In the genomic region with DNA sequence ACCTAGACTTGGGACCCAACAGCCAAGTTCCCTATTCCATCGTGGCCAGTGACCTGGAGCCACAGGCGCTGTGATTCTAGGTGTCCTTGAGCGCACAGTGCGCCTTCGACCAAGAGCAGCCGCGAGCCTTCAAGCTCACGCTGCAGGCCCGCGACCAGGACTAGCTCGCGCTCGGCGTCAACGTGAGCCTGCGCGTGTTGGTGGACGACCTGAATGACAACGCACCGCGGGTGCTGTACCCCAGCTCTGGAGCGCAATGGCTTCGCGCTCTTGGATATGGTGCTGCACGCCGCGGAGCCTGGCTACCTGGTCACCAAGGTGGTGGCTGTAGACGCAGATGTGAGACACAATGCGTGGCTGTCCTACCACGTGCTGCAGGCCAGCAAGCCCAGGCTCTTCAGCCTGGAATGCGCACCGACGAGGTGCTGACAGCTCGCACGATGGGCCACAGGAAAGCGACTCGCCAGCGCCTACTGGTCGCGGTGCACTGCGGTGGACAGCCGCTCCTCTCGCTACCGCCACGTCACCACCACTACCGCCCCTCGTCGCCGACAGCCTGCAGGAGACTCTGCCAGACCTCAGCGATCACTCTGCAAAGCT, we compare ENCODE assay signal across 26 cellular contexts. TPM values are rescaled to one million over a fixed set of nuclear protein-coding genes. Genes with fewer than 3 reads are reported as not detected.
DNase-seq lines count a peak whose midpoint lies in the region; ATAC-seq, FAIRE-seq and TF ChIP-seq lines count a peak whose summit lies in the region.
"Had no signal": no experiment of that assay in that cellular context is flagged by ENCODE, and none has a peak within 500 bp of the region (broad histone marks: within the 10 kb centered on the region; RNA-seq: fewer than 3 reads in every experiment).

No MANE protein-coding gene starts in this region.

- no peak for DNase-seq in HepG2 (ENCODE audit: low spot score)
- DNase-seq in left ventricle myocardium inferior: peak; percentile 58
- no peak for DNase-seq in SW 1271 (lab: John Stamatoyannopoulos, UW)
- DNase-seq in chondrocyte (ENCODE audit: low spot score): no peak
- DNase-seq: Calu3, DMS79 treated with DMSO at 0.1 percent for 48 hours, GF-D8, Kasumi-1, NCI-H1092 treated with DMSO at 0.1 percent for 48 hours, NCI-H1436, NCI-H187, NCI-H2081 treated with DMSO at 0.1 percent for 48 hours, NCI-H2171, NCI-H226, NCI-H510A, NCI-H69, RPMI8226, SHP77 treated with DMSO at 0.1 percent for 48 hours had no signal

- peaks cover 14% of the 10 kb centered on the region for H3K9me3 Mint-ChIP-seq in chondrocyte (ENCODE audit: low read depth)

- no peak overlapping the region for H2AFZ ChIP-seq in HepG2 (ENCODE audit: low read length)

- TF ChIP-seq POLR2A in HepG2 (IDR thresholded peaks at IDR 0.05; ENCODE audit: insufficient read depth in 1 of 2, low read depth in 2 of 2, low read length in 2 of 2): no peak

- POLR2A ChIA-PET in HepG2 (lab: Yijun Ruan, JAX): no interaction called here

- no peaks in the 10 kb centered on the region for H3K4me1 ChIP-seq in liver (ENCODE audit: control insufficient read depth in 4 of 4, insufficient read depth in 4 of 4, low read length in 3 of 4)
- no peaks in the 10 kb centered on the region for H3K4me1 ChIP-seq in HepG2 (ENCODE audit: insufficient read depth, low read length)
- H3K4me1 ChIP-seq in left ventricle myocardium inferior: peaks cover 35% of the 10 kb centered on the region

- H3K79me2 ChIP-seq in HepG2 (ENCODE audit: insufficient read depth, low read length): no peaks in the 10 kb centered on the region

- H3K4me3 Mint-ChIP-seq in chondrocyte (ENCODE audit: unreplicated experiment): no peak overlapping the region

- 47% methylated on average over 50 of the region's 50 CpGs for WGBS in liver
- WGBS in HepG2 (ENCODE audit: low lambda C conversion rate): 93% methylated on average over 19 of the region's 50 CpGs

- H3K27me3 Mint-ChIP-seq in chondrocyte (ENCODE audit: low read depth): no peaks in the 10 kb centered on the region

- in situ Hi-C loops in HepG2 (cut with HindIII; ENCODE audit: extremely low pct_ligation_motif_present, low pct_unique_long_range_greater_than_20kb): no loop called here

- TF ChIP-seq EP300 in HepG2 (IDR thresholded peaks at IDR 0.05; ENCODE audit: low read depth in 2 of 2, low read length in 2 of 2) (no peak), HepG2 (CRISPR knock-in tag; IDR thresholded peaks at IDR 0.05; ENCODE audit: borderline replicate concordance) (no peak)

- BruUV-seq in HepG2 (replicated peaks; lab: Mats Ljungman, UMichigan): no TSS peak

- H3K9ac ChIP-seq in liver (ENCODE audit: low read depth in 1 of 2, low read length in 2 of 2): no peak overlapping the region
- no peak overlapping the region for H3K9ac ChIP-seq in HepG2 (ENCODE audit: insufficient read depth, low read depth, low read length)

- no peak overlapping the region for H3K4me2 ChIP-seq in HepG2 (ENCODE audit: low read depth, low read length)

- CTCF ChIA-PET in HepG2 (lab: Yijun Ruan, JAX; ENCODE audit: low intra/inter-chr PET ratio, low total read pairs): no interaction called here

- ATAC-seq in HepG2: no peak
- no peak for ATAC-seq in HG03097 (IDR thresholded peaks at IDR 0.05; ENCODE audit: low FRiP score, unreplicated experiment)
- ATAC-seq: HCT116 had no signal

- H3K36me3 Mint-ChIP-seq in chondrocyte (ENCODE audit: low read depth): peaks cover 13% of the 10 kb centered on the region

- H3K9me3 ChIP-seq in liver (ENCODE audit: control insufficient read depth in 4 of 4, low read length in 3 of 4): peaks cover 8 to 24% (median 11%) of the 10 kb centered on the region in 4 donors
- no peaks in the 10 kb centered on the region for H3K9me3 ChIP-seq in HepG2 (ENCODE audit: low read length)
- H3K9me3 ChIP-seq in left ventricle myocardium inferior (replicated peaks): peaks cover 83% of the 10 kb centered on the region

- no peaks in the 10 kb centered on the region for H4K20me1 ChIP-seq in HepG2 (ENCODE audit: insufficient read depth, low read length)

- H3K36me3 ChIP-seq in liver (ENCODE audit: control insufficient read depth in 4 of 4, insufficient read depth in 3 of 4, low read depth in 1 of 4, low read length in 3 of 4) (peaks cover 0 to 2% (median 0%) of the 10 kb centered on the region in 4 donors), HepG2 (replicated peaks in 1 of 2; ENCODE audit: control insufficient read depth in 1 of 2, insufficient read depth in 2 of 2, low read length in 2 of 2) (no peaks in the 10 kb centered on the region), left ventricle myocardium inferior (peaks cover 19% of the 10 kb centered on the region)

- intact Hi-C loops in HepG2 (cut with micrococcal nuclease; ENCODE audit: unreplicated experiment): no loop called here
- intact Hi-C loops in left ventricle myocardium inferior (cut with micrococcal nuclease): no loop called here

- no peak for FAIRE-seq in HepG2 (lab: Jason Lieb, UNC)
- FAIRE-seq: GM12892, GM19239 had no signal

- H3K27ac Mint-ChIP-seq in chondrocyte (ENCODE audit: unreplicated experiment): no peak overlapping the region

- TF ChIP-seq RAD21 in liver (IDR thresholded peaks at IDR 0.05): no peak
- TF ChIP-seq RAD21 in HepG2 (CRISPR knock-in tag; IDR thresholded peaks at IDR 0.05): no peak

- H3K27ac ChIP-seq in liver (ENCODE audit: low read depth in 1 of 2, low read length in 2 of 2) (no peak overlapping the region), HepG2 (ENCODE audit: extremely low read length, insufficient read depth, low read length) (no peak overlapping the region), left ventricle myocardium inferior (replicated peaks) (no peak overlapping the region)
- H3K27ac ChIP-seq: HL-60 had no signal

- peak overlapping the region in 2 of 3 donors; percentile 10 to 38 for H3K4me3 ChIP-seq in liver (ENCODE audit: low read depth in 1 of 3, low read length in 3 of 3)
- no peak overlapping the region for H3K4me3 ChIP-seq in HepG2 (replicated peaks in 1 of 3; ENCODE audit: insufficient read depth in 1 of 3, low read depth in 2 of 3, low read length in 3 of 3)
- H3K4me3 ChIP-seq in left ventricle myocardium inferior: peak overlapping the region; percentile 17

- peaks cover 4% of the 10 kb centered on the region for H3K4me1 Mint-ChIP-seq in chondrocyte (ENCODE audit: low read depth)

- TF ChIP-seq CTCF in liver (IDR thresholded peaks at IDR 0.05; ENCODE audit: low read depth, low read length, missing input control) (no peak), HepG2 (CRISPR knock-in tag; IDR thresholded peaks at IDR 0.05) (no peak), left ventricle myocardium inferior (IDR thresholded peaks at IDR 0.05; ENCODE audit: borderline replicate concordance) (no peak), chondrocyte (IDR thresholded peaks at IDR 0.05) (no peak)

- H3K27me3 ChIP-seq in liver (ENCODE audit: control insufficient read depth in 4 of 4, insufficient read depth in 4 of 4, low read length in 3 of 4) (no peaks in the 10 kb centered on the region), HepG2 (ENCODE audit: control insufficient read depth in 1 of 2, insufficient read depth in 2 of 2, low read length in 2 of 2) (no peaks in the 10 kb centered on the region), left ventricle myocardium inferior (ENCODE audit: low read depth) (no peaks in the 10 kb centered on the region)

RNA-seq across cellular contexts. Expression of gene PCDHGA12, which starts 11.4 kb away (rescaled TPM):
- 1 to 10 TPM in 1 of 2 donors, under 1 TPM in 1; 0.37 to 1.9 TPM for total RNA-seq in liver
- polyA plus RNA-seq in liver: under 1 TPM; 0.39 to 0.74 TPM
- total RNA-seq in HepG2 (2016; rRNA removed; fragmentation: Illumina TruSeq; extraction: Trizol): 0.13 TPM in 1 of 2 replicates, not detected in the other
- not detected in 2 replicates for total RNA-seq in HepG2 (2016; cell fraction: cytosol; rRNA removed; fragmentation: Illumina TruSeq; extraction: Trizol; ENCODE audit: low read depth)
- total RNA-seq in HepG2 (2016; cell fraction: insoluble cytoplasmic fraction; rRNA removed; fragmentation: Illumina TruSeq; extraction: Trizol): 0.06 and 0.13 TPM in 2 replicates
- total RNA-seq in HepG2 (2016; cell fraction: membrane; rRNA removed; fragmentation: Illumina TruSeq; extraction: Trizol): not detected in 2 replicates
- 0.31 and 0.37 TPM in 2 replicates for total RNA-seq in HepG2 (2016; cell fraction: nucleus; rRNA removed; fragmentation: Illumina TruSeq; extraction: Trizol)
- 0.03 and 0.07 TPM in 2 replicates for polyA plus RNA-seq in HepG2 (2011; rRNA removed)
- not detected in 2 replicates for polyA plus RNA-seq in HepG2 (2011; cell fraction: cytosol; rRNA removed)
- polyA plus RNA-seq in HepG2 (2011; cell fraction: nucleus; rRNA removed): 0.42 and 0.54 TPM in 2 replicates
- not detected in 2 replicates for polyA plus RNA-seq in HepG2 (2012)
- not detected in 2 replicates for polyA plus RNA-seq in HepG2 (2016; cell fraction: cytosol; fragmentation: Illumina TruSeq; extraction: Trizol; ENCODE audit: low read depth)
- polyA plus RNA-seq in HepG2 (2016; cell fraction: insoluble cytoplasmic fraction; fragmentation: Illumina TruSeq; extraction: Trizol; ENCODE audit: low read depth): not detected in 2 replicates
- polyA plus RNA-seq in HepG2 (2016; cell fraction: membrane; fragmentation: Illumina TruSeq; extraction: Trizol; ENCODE audit: low read depth): not detected in 2 replicates
- not detected in 2 replicates for polyA plus RNA-seq in HepG2 (2016; cell fraction: nucleus; fragmentation: Illumina TruSeq; extraction: Trizol; ENCODE audit: insufficient read depth, low read depth)
- polyA minus RNA-seq in HepG2 (2011; rRNA and poly(A)+ RNA removed; ENCODE audit: low replicate concordance): 0.26 TPM in 1 of 2 replicates, not detected in the other
- not detected in 2 replicates for polyA minus RNA-seq in HepG2 (2011; cell fraction: cytosol; rRNA and poly(A)+ RNA removed)
- polyA minus RNA-seq in HepG2 (2011; cell fraction: nucleus; rRNA and poly(A)+ RNA removed): 0.90 and 1.7 TPM in 2 replicates
- total RNA-seq in left ventricle myocardium inferior: 4.8 TPM
- 0.64 to 2.2 TPM (median 0.75 TPM) in 3 replicates for total RNA-seq in chondrocyte
- total RNA-seq: A172, M059J had no signal

RNA-seq across cellular contexts. Expression of gene PCDHGA11, which starts 20.8 kb away (rescaled TPM):
- total RNA-seq in liver: 1 to 10 TPM in 1 of 2 donors, under 1 TPM in 1; 0.75 to 2.5 TPM
- under 1 TPM; 0.22 to 0.25 TPM for polyA plus RNA-seq in liver
- 0.24 TPM in 1 of 2 replicates, not detected in the other for total RNA-seq in HepG2 (2016; rRNA removed; fragmentation: Illumina TruSeq; extraction: Trizol)
- not detected in 2 replicates for total RNA-seq in HepG2 (2016; cell fraction: cytosol; rRNA removed; fragmentation: Illumina TruSeq; extraction: Trizol; ENCODE audit: low read depth)
- 0.28 TPM in 1 of 2 replicates, not detected in the other for total RNA-seq in HepG2 (2016; cell fraction: insoluble cytoplasmic fraction; rRNA removed; fragmentation: Illumina TruSeq; extraction: Trizol)
- not detected in 2 replicates for total RNA-seq in HepG2 (2016; cell fraction: membrane; rRNA removed; fragmentation: Illumina TruSeq; extraction: Trizol)
- total RNA-seq in HepG2 (2016; cell fraction: nucleus; rRNA removed; fragmentation: Illumina TruSeq; extraction: Trizol): 0.84 and 0.94 TPM in 2 replicates
- polyA plus RNA-seq in HepG2 (2011; rRNA removed): 0.04 and 0.05 TPM in 2 replicates
- not detected in 2 replicates for polyA plus RNA-seq in HepG2 (2011; cell fraction: cytosol; rRNA removed)
- polyA plus RNA-seq in HepG2 (2011; cell fraction: nucleus; rRNA removed): 0.43 and 0.45 TPM in 2 replicates
- polyA plus RNA-seq in HepG2 (2012): 0.07 TPM in 1 of 2 replicates, not detected in the other
- polyA plus RNA-seq in HepG2 (2016; cell fraction: cytosol; fragmentation: Illumina TruSeq; extraction: Trizol; ENCODE audit: low read depth): not detected in 2 replicates
- not detected in 2 replicates for polyA plus RNA-seq in HepG2 (2016; cell fraction: insoluble cytoplasmic fraction; fragmentation: Illumina TruSeq; extraction: Trizol; ENCODE audit: low read depth)
- polyA plus RNA-seq in HepG2 (2016; cell fraction: membrane; fragmentation: Illumina TruSeq; extraction: Trizol; ENCODE audit: low read depth): not detected in 2 replicates
- polyA plus RNA-seq in HepG2 (2016; cell fraction: nucleus; fragmentation: Illumina TruSeq; extraction: Trizol; ENCODE audit: insufficient read depth, low read depth): 0.23 TPM in 1 of 2 replicates, not detected in the other
- polyA minus RNA-seq in HepG2 (2011; rRNA and poly(A)+ RNA removed; ENCODE audit: low replicate concordance): 0.09 and 0.50 TPM in 2 replicates
- not detected in 2 replicates for polyA minus RNA-seq in HepG2 (2011; cell fraction: cytosol; rRNA and poly(A)+ RNA removed)
- polyA minus RNA-seq in HepG2 (2011; cell fraction: nucleus; rRNA and poly(A)+ RNA removed): 3.2 and 3.5 TPM in 2 replicates
- 3.8 TPM for total RNA-seq in left ventricle myocardium inferior
- total RNA-seq in chondrocyte: 1.3 to 2.4 TPM (median 1.4 TPM) in 3 replicates

RNA-seq across cellular contexts. Expression of gene PCDHGB7, which starts 24.2 kb away (rescaled TPM):
- 1 to 10 TPM; 1.6 to 3.1 TPM for total RNA-seq in liver
- under 1 TPM; 0.74 to 0.78 TPM for polyA plus RNA-seq in liver
- total RNA-seq in HepG2 (2016; rRNA removed; fragmentation: Illumina TruSeq; extraction: Trizol): 0.07 and 0.18 TPM in 2 replicates
- not detected in 2 replicates for total RNA-seq in HepG2 (2016; cell fraction: cytosol; rRNA removed; fragmentation: Illumina TruSeq; extraction: Trizol; ENCODE audit: low read depth)
- 0.11 TPM in 1 of 2 replicates, not detected in the other for total RNA-seq in HepG2 (2016; cell fraction: insoluble cytoplasmic fraction; rRNA removed; fragmentation: Illumina TruSeq; extraction: Trizol)
- total RNA-seq in HepG2 (2016; cell fraction: membrane; rRNA removed; fragmentation: Illumina TruSeq; extraction: Trizol): not detected in 2 replicates
- total RNA-seq in HepG2 (2016; cell fraction: nucleus; rRNA removed; fragmentation: Illumina TruSeq; extraction: Trizol): 1.3 and 1.7 TPM in 2 replicates
- polyA plus RNA-seq in HepG2 (2011; rRNA removed): 0.08 and 0.10 TPM in 2 replicates
- 0.04 and 0.06 TPM in 2 replicates for polyA plus RNA-seq in HepG2 (2011; cell fraction: cytosol; rRNA removed)
- 0.52 and 0.66 TPM in 2 replicates for polyA plus RNA-seq in HepG2 (2011; cell fraction: nucleus; rRNA removed)
- polyA plus RNA-seq in HepG2 (2012): 0.04 and 0.07 TPM in 2 replicates
- not detected in 2 replicates for polyA plus RNA-seq in HepG2 (2016; cell fraction: cytosol; fragmentation: Illumina TruSeq; extraction: Trizol; ENCODE audit: low read depth)
- polyA plus RNA-seq in HepG2 (2016; cell fraction: insoluble cytoplasmic fraction; fragmentation: Illumina TruSeq; extraction: Trizol; ENCODE audit: low read depth): not detected in 2 replicates
- polyA plus RNA-seq in HepG2 (2016; cell fraction: membrane; fragmentation: Illumina TruSeq; extraction: Trizol; ENCODE audit: low read depth): not detected in 2 replicates
- polyA plus RNA-seq in HepG2 (2016; cell fraction: nucleus; fragmentation: Illumina TruSeq; extraction: Trizol; ENCODE audit: insufficient read depth, low read depth): 0.12 and 0.21 TPM in 2 replicates
- polyA minus RNA-seq in HepG2 (2011; rRNA and poly(A)+ RNA removed; ENCODE audit: low replicate concordance): 0.42 and 0.70 TPM in 2 replicates
- 0.20 TPM in 1 of 2 replicates, not detected in the other for polyA minus RNA-seq in HepG2 (2011; cell fraction: cytosol; rRNA and poly(A)+ RNA removed)
- 3.5 and 4.1 TPM in 2 replicates for polyA minus RNA-seq in HepG2 (2011; cell fraction: nucleus; rRNA and poly(A)+ RNA removed)
- total RNA-seq in left ventricle myocardium inferior: 7.9 TPM
- 3.5 to 5.4 TPM (median 4.3 TPM) in 3 replicates for total RNA-seq in chondrocyte

RNA-seq across cellular contexts. Expression of gene PCDHGA10, which starts 28.9 kb away (rescaled TPM):
- total RNA-seq in liver (1 to 10 TPM; 2.0 to 3.9 TPM), HepG2 (2016; rRNA removed; fragmentation: Illumina TruSeq; extraction: Trizol) (0.06 and 0.18 TPM in 2 replicates), left ventricle myocardium inferior (5.0 TPM), chondrocyte (14.9 to 17.4 TPM (median 15.8 TPM) in 3 replicates)
- polyA plus RNA-seq in liver (1 to 10 TPM; 1.2 to 1.3 TPM), HepG2 (2011; rRNA removed) (0.04 TPM in 2 replicates)
- not detected in 2 replicates for total RNA-seq in HepG2 (2016; cell fraction: cytosol; rRNA removed; fragmentation: Illumina TruSeq; extraction: Trizol; ENCODE audit: low read depth)
- 0.22 TPM in 1 of 2 replicates, not detected in the other for total RNA-seq in HepG2 (2016; cell fraction: insoluble cytoplasmic fraction; rRNA removed; fragmentation: Illumina TruSeq; extraction: Trizol)
- total RNA-seq in HepG2 (2016; cell fraction: membrane; rRNA removed; fragmentation: Illumina TruSeq; extraction: Trizol): not detected in 2 replicates
- 1.1 and 1.5 TPM in 2 replicates for total RNA-seq in HepG2 (2016; cell fraction: nucleus; rRNA removed; fragmentation: Illumina TruSeq; extraction: Trizol)
- polyA plus RNA-seq in HepG2 (2011; cell fraction: cytosol; rRNA removed): 0.01 and 0.04 TPM in 2 replicates
- 0.42 and 0.48 TPM in 2 replicates for polyA plus RNA-seq in HepG2 (2011; cell fraction: nucleus; rRNA removed)
- 0.03 TPM in 1 of 2 replicates, not detected in the other for polyA plus RNA-seq in HepG2 (2012)
- polyA plus RNA-seq in HepG2 (2016; cell fraction: cytosol; fragmentation: Illumina TruSeq; extraction: Trizol; ENCODE audit: low read depth): not detected in 2 replicates
- polyA plus RNA-seq in HepG2 (2016; cell fraction: insoluble cytoplasmic fraction; fragmentation: Illumina TruSeq; extraction: Trizol; ENCODE audit: low read depth): not detected in 2 replicates
- polyA plus RNA-seq in HepG2 (2016; cell fraction: membrane; fragmentation: Illumina TruSeq; extraction: Trizol; ENCODE audit: low read depth): not detected in 2 replicates
- not detected in 2 replicates for polyA plus RNA-seq in HepG2 (2016; cell fraction: nucleus; fragmentation: Illumina TruSeq; extraction: Trizol; ENCODE audit: insufficient read depth, low read depth)
- 0.56 and 0.86 TPM in 2 replicates for polyA minus RNA-seq in HepG2 (2011; rRNA and poly(A)+ RNA removed; ENCODE audit: low replicate concordance)
- not detected in 2 replicates for polyA minus RNA-seq in HepG2 (2011; cell fraction: cytosol; rRNA and poly(A)+ RNA removed)
- polyA minus RNA-seq in HepG2 (2011; cell fraction: nucleus; rRNA and poly(A)+ RNA removed): 2.3 and 2.9 TPM in 2 replicates

RNA-seq across cellular contexts. Expression of gene PCDHGB6, which starts 33.9 kb away (rescaled TPM):
- total RNA-seq in liver (1 to 10 TPM; 1.4 to 2.8 TPM), HepG2 (2016; rRNA removed; fragmentation: Illumina TruSeq; extraction: Trizol) (0.20 TPM in 1 of 2 replicates, not detected in the other), left ventricle myocardium inferior (5.0 TPM), chondrocyte (52.4 to 64.2 TPM (median 56.8 TPM) in 3 replicates)
- polyA plus RNA-seq in liver (1 to 10 TPM in 1 of 2 donors, under 1 TPM in 1; 0.53 to 1.8 TPM), HepG2 (2011; rRNA removed) (0.01 and 0.12 TPM in 2 replicates)
- 0.20 TPM in 1 of 2 replicates, not detected in the other for total RNA-seq in HepG2 (2016; cell fraction: cytosol; rRNA removed; fragmentation: Illumina TruSeq; extraction: Trizol; ENCODE audit: low read depth)
- 0.07 and 0.22 TPM in 2 replicates for total RNA-seq in HepG2 (2016; cell fraction: insoluble cytoplasmic fraction; rRNA removed; fragmentation: Illumina TruSeq; extraction: Trizol)
- 0.09 and 0.10 TPM in 2 replicates for total RNA-seq in HepG2 (2016; cell fraction: membrane; rRNA removed; fragmentation: Illumina TruSeq; extraction: Trizol)
- 0.75 and 1.3 TPM in 2 replicates for total RNA-seq in HepG2 (2016; cell fraction: nucleus; rRNA removed; fragmentation: Illumina TruSeq; extraction: Trizol)
- polyA plus RNA-seq in HepG2 (2011; cell fraction: cytosol; rRNA removed): 0.03 and 0.04 TPM in 2 replicates
- polyA plus RNA-seq in HepG2 (2011; cell fraction: nucleus; rRNA removed): 0.50 and 0.58 TPM in 2 replicates
- polyA plus RNA-seq in HepG2 (2012): 0.05 and 0.07 TPM in 2 replicates
- polyA plus RNA-seq in HepG2 (2016; cell fraction: cytosol; fragmentation: Illumina TruSeq; extraction: Trizol; ENCODE audit: low read depth): not detected in 2 replicates
- not detected in 2 replicates for polyA plus RNA-seq in HepG2 (2016; cell fraction: insoluble cytoplasmic fraction; fragmentation: Illumina TruSeq; extraction: Trizol; ENCODE audit: low read depth)
- not detected in 2 replicates for polyA plus RNA-seq in HepG2 (2016; cell fraction: membrane; fragmentation: Illumina TruSeq; extraction: Trizol; ENCODE audit: low read depth)
- 0.10 and 0.24 TPM in 2 replicates for polyA plus RNA-seq in HepG2 (2016; cell fraction: nucleus; fragmentation: Illumina TruSeq; extraction: Trizol; ENCODE audit: insufficient read depth, low read depth)
- polyA minus RNA-seq in HepG2 (2011; rRNA and poly(A)+ RNA removed; ENCODE audit: low replicate concordance): 0.60 TPM in 1 of 2 replicates, not detected in the other
- 0.20 TPM in 1 of 2 replicates, not detected in the other for polyA minus RNA-seq in HepG2 (2011; cell fraction: cytosol; rRNA and poly(A)+ RNA removed)
- polyA minus RNA-seq in HepG2 (2011; cell fraction: nucleus; rRNA and poly(A)+ RNA removed): 2.7 and 2.9 TPM in 2 replicates

Comparison
In these comparisons a context has a peak if more than half of its experiments do, and no peak if none do; other contexts are left out.
1. H3K4me3 ChIP-seq: peak in liver (2 of 3) and left ventricle myocardium inferior (single experiment); none in HepG2 (0 of 3).